ENCODE assay signal across 24 cellular contexts in the genomic region with DNA sequence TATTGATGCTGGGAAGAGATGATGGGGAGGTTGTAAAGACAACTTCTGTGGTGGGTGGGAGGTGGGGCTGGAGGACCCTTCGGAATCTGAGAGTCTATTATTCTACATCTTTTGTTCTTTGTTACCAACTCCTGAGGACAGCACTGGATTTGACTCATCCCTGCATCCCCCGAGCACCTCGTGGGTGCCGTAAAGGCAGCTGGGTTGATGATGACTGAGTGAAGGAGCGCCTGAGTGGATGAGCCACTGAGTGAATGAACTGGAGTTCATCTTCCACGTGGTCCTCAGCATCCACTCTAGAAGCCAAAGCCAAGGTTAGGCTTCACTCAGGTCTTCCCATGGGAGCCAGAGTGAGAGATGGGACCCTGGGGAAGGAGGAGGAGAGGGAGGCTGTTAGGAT.
DNase-seq lines count a peak whose midpoint lies in the region; ATAC-seq and TF ChIP-seq lines count a peak whose summit lies in the region.
"Had no signal": no experiment of that assay in that cellular context is flagged by ENCODE, and none has a peak within 500 bp of the region (broad histone marks: within the 10 kb centered on the region; RNA-seq: fewer than 3 reads in every experiment).

No MANE protein-coding gene starts in this region.

- H4K91ac ChIP-seq in neuronal stem cell (ENCODE audit: low read depth, low read length, poor library complexity) = no peak overlapping the region

- peaks cover 31% of the 10 kb centered on the region for H3K27me3 Mint-ChIP-seq in T-helper 17 cell
- no peaks in the 10 kb centered on the region for H3K27me3 Mint-ChIP-seq in neural crest cell (ENCODE audit: low read depth)

- H3K9me3 Mint-ChIP-seq in neural crest cell = no peaks in the 10 kb centered on the region
- H3K9me3 Mint-ChIP-seq: CD4-positive, CD25-positive, alpha-beta regulatory T cell; CD8-positive, alpha-beta memory T cell had no signal

- no peak overlapping the region for H3K14ac ChIP-seq in neuronal stem cell (ENCODE audit: low read length)

- H4K8ac ChIP-seq in neuronal stem cell (ENCODE audit: low read depth, low read length) = no peak overlapping the region

- peak overlapping the region; percentile 22 for H3K4me3 Mint-ChIP-seq in T-helper 17 cell
- no peak overlapping the region for H3K4me3 Mint-ChIP-seq in neural crest cell
- H3K4me3 Mint-ChIP-seq: CD14-positive monocyte; CD4-positive, alpha-beta memory T cell; CD4-positive, CD25-positive, alpha-beta regulatory T cell; CD8-positive, alpha-beta memory T cell had no signal

- WGBS in neuronal stem cell (ENCODE audit: extremely low coverage in 2 of 2, insufficient read length in 2 of 2, insufficient replicate concordance in 1 of 2), 2 donors = no CpG with 5 or more reads among the region's 6 CpGs

- no peak overlapping the region for H2AFZ ChIP-seq in neuronal stem cell (ENCODE audit: low read length)

- no peak for ATAC-seq in T-helper 17 cell
- no peak for ATAC-seq in HG03439 (IDR thresholded peaks at IDR 0.05; ENCODE audit: unreplicated experiment)
- ATAC-seq: GM12878 had no signal

- no peak overlapping the region for H3K4me3 ChIP-seq in neuronal stem cell (ENCODE audit: low read length in 2 of 2)
- H3K4me3 ChIP-seq: BLaER1, GM12878 had no signal

- no peaks in the 10 kb centered on the region for H3K36me3 ChIP-seq in neuronal stem cell (replicated peaks in 1 of 2; ENCODE audit: control insufficient read depth in 2 of 2, insufficient read depth in 2 of 2, low read length in 2 of 2)
- H3K36me3 ChIP-seq: BE2C, BLaER1 had no signal

- no peak overlapping the region for H3K4me2 ChIP-seq in neuronal stem cell (ENCODE audit: insufficient read depth, low read length, poor library complexity, severe bottlenecking)
- H3K4me2 ChIP-seq: BLaER1 had no signal

- H3K4me1 ChIP-seq in neuronal stem cell (ENCODE audit: control insufficient read depth in 2 of 2, insufficient read depth in 1 of 2, low read depth in 1 of 2, low read length in 2 of 2) = peaks cover 6 to 9% of the 10 kb centered on the region in 2 donors
- H3K4me1 ChIP-seq: BE2C had no signal

- no peak for TF ChIP-seq CTCF in neural crest cell (conservative IDR thresholded peaks at IDR 0.05)

- H3K9ac ChIP-seq in neuronal stem cell (ENCODE audit: low read depth, low read length, poor library complexity) = no peak overlapping the region
- H3K9ac ChIP-seq: BLaER1 had no signal

- no peak overlapping the region for H3K27ac ChIP-seq in neuronal stem cell (replicated peaks; ENCODE audit: low read length)
- H3K27ac ChIP-seq: BLaER1 had no signal

- H3K27me3 ChIP-seq in neuronal stem cell (ENCODE audit: control insufficient read depth in 3 of 3, insufficient read depth in 3 of 3, low read depth in 1 of 3, low read length in 3 of 3) = peaks cover 0 to 24% (median 0%) of the 10 kb centered on the region in 3 experiments
- H3K27me3 ChIP-seq: BE2C, BLaER1 had no signal

- in situ Hi-C loops in SK-MEL-5 (cut with HindIII; ENCODE audit: low pct_unique_long_range_greater_than_20kb, low sequenced_read_pairs) = no loop called here

- peak overlapping the region; percentile 58 for H3K4ac ChIP-seq in neuronal stem cell (ENCODE audit: low read length)

- no peaks in the 10 kb centered on the region for H3K9me3 ChIP-seq in T-helper 17 cell (ENCODE audit: control insufficient read depth, low read length, poor library complexity, severe bottlenecking)
- H3K9me3 ChIP-seq in neuronal stem cell (replicated peaks in 1 of 2; ENCODE audit: control insufficient read depth in 2 of 2, insufficient read depth in 1 of 2, low read depth in 1 of 2, low read length in 2 of 2) = no peaks in the 10 kb centered on the region
- H3K9me3 ChIP-seq: BE2C, BLaER1 had no signal

- no peak overlapping the region for H2BK15ac ChIP-seq in neuronal stem cell (ENCODE audit: low read length)

- peak; percentile 11 for DNase-seq in SK-MEL-5 (ENCODE audit: low read depth, low spot score)
- DNase-seq in T-helper 17 cell = no peak
- DNase-seq in neural crest cell (ENCODE audit: low read depth, low spot score) = no peak
- DNase-seq in neuronal stem cell (ENCODE audit: low spot score) = no peak
- DNase-seq in HUDEP-2 (lab: John Stamatoyannopoulos, UW; ENCODE audit: unreplicated experiment in 76 of 76) = no peak
- DNase-seq in NCI-H1930 (lab: John Stamatoyannopoulos, UW) = no peak
- DNase-seq: 8988T; ACHN; BE2C; C1 segment of cervical spinal cord; CD4-positive, alpha-beta memory T cell; CD4-positive, CD25-positive, alpha-beta regulatory T cell; CD8-positive, alpha-beta memory T cell; COR-L47; DMS 273 treated with DMSO at 0.1 percent for 48 hours; DMS53; DMS79; DND-41; EL; GDM1 had no signal

- no peaks in the 10 kb centered on the region for H3K79me1 ChIP-seq in neuronal stem cell (ENCODE audit: low read depth, low read length)

- no peak overlapping the region for H2BK12ac ChIP-seq in neuronal stem cell (ENCODE audit: low read length)

- peak overlapping the region; percentile 24 for H3K18ac ChIP-seq in neuronal stem cell (ENCODE audit: low read length)

- H2AK5ac ChIP-seq in neuronal stem cell (ENCODE audit: low read depth, low read length) = peak overlapping the region; percentile 40

- no peak overlapping the region for H2BK120ac ChIP-seq in neuronal stem cell (ENCODE audit: low read depth, low read length)

- H3K36me3 Mint-ChIP-seq in T-helper 17 cell (ENCODE audit: low read depth) = peaks cover 7% of the 10 kb centered on the region
- H3K36me3 Mint-ChIP-seq in neural crest cell (ENCODE audit: low read depth) = no peaks in the 10 kb centered on the region
- H3K36me3 Mint-ChIP-seq: CD14-positive monocyte; CD8-positive, alpha-beta memory T cell had no signal

- no peak overlapping the region for H3K23ac ChIP-seq in neuronal stem cell (ENCODE audit: low read depth, low read length, poor library complexity)

- no peak overlapping the region for H2BK5ac ChIP-seq in neuronal stem cell (ENCODE audit: low read length)

- no peak overlapping the region for H3K27ac Mint-ChIP-seq in T-helper 17 cell
- H3K27ac Mint-ChIP-seq in neural crest cell (ENCODE audit: unreplicated experiment) = peak overlapping the region; percentile 24
- H3K27ac Mint-ChIP-seq: CD14-positive monocyte; CD4-positive, CD25-positive, alpha-beta regulatory T cell; CD8-positive, alpha-beta memory T cell had no signal

- H3K4me1 Mint-ChIP-seq in T-helper 17 cell (peaks cover 2% of the 10 kb centered on the region), neural crest cell (peaks cover 9% of the 10 kb centered on the region)
- H3K4me1 Mint-ChIP-seq: CD14-positive monocyte; CD4-positive, alpha-beta memory T cell; CD4-positive, CD25-positive, alpha-beta regulatory T cell; CD8-positive, alpha-beta memory T cell had no signal
